ENCODE assay signal across 7 cellular contexts in genomic region chr12:124766745-124767074, GRCh38.
DNase-seq lines count a peak whose midpoint lies in the region; ATAC-seq, FAIRE-seq and TF ChIP-seq lines count a peak whose summit lies in the region.

No MANE protein-coding gene starts in this region.

- H3K27ac ChIP-seq in gastroesophageal sphincter (peak overlapping the region; percentile 47 to 88 (median 85)), stomach smooth muscle (ENCODE audit: low read length) (peak overlapping the region; percentile 79)

- H3K27me3 ChIP-seq in gastroesophageal sphincter (no peaks in the 10 kb centered on the region), stomach smooth muscle (ENCODE audit: control insufficient read depth in 1 of 2, insufficient read depth in 2 of 2, low read length in 2 of 2) (no peaks in the 10 kb centered on the region)

- DNase-seq in NOMO-1 treated with dmso at 0.1 percent for 144 hours (lab: John Stamatoyannopoulos, UW; ENCODE audit: unreplicated experiment): peak; percentile 43
- DNase-seq in GM19239 (ENCODE audit: insufficient read length, low spot score): no peak
- no peak for DNase-seq in SHP77 (lab: John Stamatoyannopoulos, UW)
- DNase-seq in cortex of kidney (lab: John Stamatoyannopoulos, UW): no peak

- H3K36me3 ChIP-seq in gastroesophageal sphincter (no peaks in the 10 kb centered on the region), stomach smooth muscle (ENCODE audit: control insufficient read depth in 2 of 2, insufficient read depth in 2 of 2, low read length in 2 of 2) (no peaks in the 10 kb centered on the region)

- no peak overlapping the region for H3K4me3 ChIP-seq in gastroesophageal sphincter
- no peak overlapping the region for H3K4me3 ChIP-seq in stomach smooth muscle (ENCODE audit: low read length in 2 of 2)

- FAIRE-seq in GM19239 (lab: Jason Lieb, UNC): no peak

- peak; percentile 26 for ATAC-seq in GM18907 (IDR thresholded peaks at IDR 0.05; ENCODE audit: unreplicated experiment)
- no peak for ATAC-seq in gastroesophageal sphincter

- no peak for TF ChIP-seq EP300 in gastroesophageal sphincter (IDR thresholded peaks at IDR 0.05)

- H3K9me3 ChIP-seq in gastroesophageal sphincter (peaks cover 0 to 10% (median 0%) of the 10 kb centered on the region in 3 donors), stomach smooth muscle (ENCODE audit: control insufficient read depth in 2 of 2, low read length in 2 of 2) (peaks cover 6% of the 10 kb centered on the region in 2 donors)

- H3K4me1 ChIP-seq in gastroesophageal sphincter: peaks cover 6 to 63% (median 36%) of the 10 kb centered on the region in 3 donors
- H3K4me1 ChIP-seq in stomach smooth muscle (ENCODE audit: control insufficient read depth, insufficient read depth, low read length): peaks cover 41% of the 10 kb centered on the region

- TF ChIP-seq POLR2A in gastroesophageal sphincter (IDR thresholded peaks at IDR 0.05): no peak

- H3K9ac ChIP-seq in stomach smooth muscle (ENCODE audit: low read length in 2 of 2): peak overlapping the region in 1 of 2 donors; percentile 12

- no peak for TF ChIP-seq CTCF in gastroesophageal sphincter (IDR thresholded peaks at IDR 0.05)

- WGBS in gastroesophageal sphincter (ENCODE audit: low coverage in 1 of 2), 2 donors: 0% methylated on average over 1 of the region's 1 CpG; no CpG with 5 or more reads in 1 of the 2 donors
